In genomic region chr7:28807396-28807994, GRCh38 we compare ENCODE assay signal across 18 cellular contexts.
"Had no signal": no experiment of that assay in that cellular context is flagged by ENCODE, and none has a peak within 500 bp of the region (broad histone marks: within the 10 kb centered on the region; RNA-seq: fewer than 3 reads in every experiment).

No MANE protein-coding gene starts in this region.

- DNase-seq: activated CD4-positive, alpha-beta T cell treated with anti-CD3 and anti-CD28 coated beads, Interleukin-2, amount 10 ng/mL, durations not matched to agents 7 days and 5 days; activated CD4-positive, CD25-positive, alpha-beta regulatory T cell treated with anti-CD3 and anti-CD28 coated beads, Interleukin-2, amount 50 U/mL, for 72 hours; activated CD8-positive, alpha-beta T cell treated with anti-CD3 and anti-CD28 coated beads, Interleukin-2, amount 10 ng/mL, durations not matched to agents 7 days and 5 days; activated gamma-delta T cell treated with Interleukin-2 at 50 U/mL for 16 hours; anterior cingulate cortex; effector memory CD4-positive, alpha-beta T cell; foreskin melanocyte; left lung; natural killer cell; right cardiac atrium; stimulated activated CD4-positive, alpha-beta T cell treated with anti-CD3 and anti-CD28 coated beads, Interleukin-12 subunit alpha, Interleukin-12 subunit beta, amount 100 ng/mL, for 4 hours; stimulated activated naive CD8-positive, alpha-beta T cell treated with anti-CD3 and anti-CD28 coated beads, Interleukin-15, amount 100 ng/mL, for 72 hours; uterus; WERI-Rb-1 had no signal

- ATAC-seq: activated CD8-positive, alpha-beta T cell treated with anti-CD3 and anti-CD28 coated beads, Interleukin-2, amount 10 ng/mL, durations not matched to agents 7 days and 5 days; left lung; natural killer cell; right cardiac atrium; stimulated activated naive CD8-positive, alpha-beta T cell treated with anti-CD3 and anti-CD28 coated beads, Interleukin-15, amount 100 ng/mL, for 72 hours had no signal

- H3K4me3 ChIP-seq: breast epithelium, left lung, prostate gland, suprapubic skin, tibial nerve, uterus had no signal

- H3K27me3 ChIP-seq: breast epithelium, left lung, suprapubic skin, tibial nerve, uterus had no signal

- H3K9me3 ChIP-seq: breast epithelium, left lung, prostate gland, suprapubic skin, tibial nerve, uterus had no signal

- H3K36me3 ChIP-seq: breast epithelium, prostate gland, suprapubic skin, uterus, WERI-Rb-1 had no signal

- H3K4me1 ChIP-seq: breast epithelium, left lung, prostate gland, suprapubic skin, tibial nerve, uterus had no signal

- H3K27ac ChIP-seq: breast epithelium, left lung, prostate gland, suprapubic skin, tibial nerve, uterus, WERI-Rb-1 had no signal
